In genomic region chr1:78676347-78676982, GRCh38 we compare ENCODE assay signal across 8 cellular contexts. TPM values are rescaled to one million over a fixed set of nuclear protein-coding genes. Genes with fewer than 3 reads are reported as not detected.
DNase-seq lines count a peak whose midpoint lies in the region; TF ChIP-seq lines count a peak whose summit lies in the region.

No MANE protein-coding gene starts in this region.

- no peak overlapping the region for H3K27ac ChIP-seq in brain microvascular endothelial cell

- TF ChIP-seq RAD21 in Ishikawa (IDR thresholded peaks at IDR 0.05; ENCODE audit: low read depth), result peak; percentile 82

- H3K27me3 ChIP-seq in brain microvascular endothelial cell (replicated peaks) (no peaks in the 10 kb centered on the region), kidney epithelial cell (ENCODE audit: control insufficient read depth, insufficient read depth, low read length) (no peaks in the 10 kb centered on the region), H7 (ENCODE audit: control insufficient read depth, insufficient read depth, low read length) (no peaks in the 10 kb centered on the region; the same call in 1 of the 2 replicates)

- H3K4me3 ChIP-seq in brain microvascular endothelial cell (ENCODE audit: low read depth, low read length) (no peak overlapping the region), kidney epithelial cell (ENCODE audit: low read depth, low read length) (no peak overlapping the region), H7 (ENCODE audit: insufficient read depth, low read depth, low read length) (no peak overlapping the region)

- DNase-seq in activated CD4-positive, alpha-beta T cell treated with anti-CD3 and anti-CD28 coated beads for 24 hours (ENCODE audit: low read depth in 2 of 2), result peak; percentile 15 to 53
- no peak for DNase-seq in activated CD4-positive, alpha-beta T cell treated with anti-CD3 and anti-CD28 coated beads for 1 hour
- DNase-seq in SHP77 treated with DMSO at 0.1 percent for 48 hours (lab: John Stamatoyannopoulos, UW), result peak; percentile 4
- DNase-seq in brain microvascular endothelial cell, result peak; percentile 69
- peak; percentile 23 for DNase-seq in kidney epithelial cell (ENCODE audit: low read depth)
- DNase-seq in stimulated activated CD4-positive, alpha-beta T cell treated with anti-CD3 and anti-CD28 coated beads, Interleukin-2, amount 100 ng/mL, for 48 hours, result peak; percentile 45 to 59
- no peak for DNase-seq in H7

- no peaks in the 10 kb centered on the region for H3K36me3 ChIP-seq in brain microvascular endothelial cell (replicated peaks)
- H3K36me3 ChIP-seq in kidney epithelial cell (ENCODE audit: control insufficient read depth, insufficient read depth, low read length), result no peaks in the 10 kb centered on the region
- no peaks in the 10 kb centered on the region for H3K36me3 ChIP-seq in H7 (replicated peaks; ENCODE audit: control insufficient read depth, insufficient read depth, low read length)

- in situ Hi-C loops in brain microvascular endothelial cell (cut with HindIII; ENCODE audit: low pct_ligation_motif_present, low sequenced_read_pairs), result no loop called here

- no peak for TF ChIP-seq EP300 in Ishikawa (IDR thresholded peaks at IDR 0.05; ENCODE audit: borderline replicate concordance)

- TF ChIP-seq CTCF in brain microvascular endothelial cell (IDR thresholded peaks at IDR 0.05; ENCODE audit: low read depth, low read length, missing control alignments), result peak; percentile 67
- peak; percentile 69 for TF ChIP-seq CTCF in kidney epithelial cell (IDR thresholded peaks at IDR 0.05; ENCODE audit: insufficient read depth, low read length, poor library complexity, severe bottlenecking)

TF ChIP-seq in Ishikawa, 13 proteins besides CTCF, POLR2A, EP300 and RAD21:
- TF ChIP-seq TEAD4 (IDR thresholded peaks at IDR 0.05) (no peak), TCF12 (IDR thresholded peaks at IDR 0.05; ENCODE audit: low read depth) (no peak), MAX (IDR thresholded peaks at IDR 0.05) (no peak), CREB1 (IDR thresholded peaks at IDR 0.05; ENCODE audit: low read depth) (no peak), CEBPB (IDR thresholded peaks at IDR 0.05) (no peak), USF1 (IDR thresholded peaks at IDR 0.05) (no peak), FOXM1 (IDR thresholded peaks at IDR 0.05; ENCODE audit: borderline replicate concordance, low read depth) (no peak), NFIC (IDR thresholded peaks at IDR 0.05) (no peak), ZBTB7A (IDR thresholded peaks at IDR 0.05; ENCODE audit: low read depth) (no peak), YY1 (IDR thresholded peaks at IDR 0.05; ENCODE audit: low read depth) (no peak), TAF1 (IDR thresholded peaks at IDR 0.05; ENCODE audit: low read depth) (no peak)
- TF ChIP-seq, protein P1, sequence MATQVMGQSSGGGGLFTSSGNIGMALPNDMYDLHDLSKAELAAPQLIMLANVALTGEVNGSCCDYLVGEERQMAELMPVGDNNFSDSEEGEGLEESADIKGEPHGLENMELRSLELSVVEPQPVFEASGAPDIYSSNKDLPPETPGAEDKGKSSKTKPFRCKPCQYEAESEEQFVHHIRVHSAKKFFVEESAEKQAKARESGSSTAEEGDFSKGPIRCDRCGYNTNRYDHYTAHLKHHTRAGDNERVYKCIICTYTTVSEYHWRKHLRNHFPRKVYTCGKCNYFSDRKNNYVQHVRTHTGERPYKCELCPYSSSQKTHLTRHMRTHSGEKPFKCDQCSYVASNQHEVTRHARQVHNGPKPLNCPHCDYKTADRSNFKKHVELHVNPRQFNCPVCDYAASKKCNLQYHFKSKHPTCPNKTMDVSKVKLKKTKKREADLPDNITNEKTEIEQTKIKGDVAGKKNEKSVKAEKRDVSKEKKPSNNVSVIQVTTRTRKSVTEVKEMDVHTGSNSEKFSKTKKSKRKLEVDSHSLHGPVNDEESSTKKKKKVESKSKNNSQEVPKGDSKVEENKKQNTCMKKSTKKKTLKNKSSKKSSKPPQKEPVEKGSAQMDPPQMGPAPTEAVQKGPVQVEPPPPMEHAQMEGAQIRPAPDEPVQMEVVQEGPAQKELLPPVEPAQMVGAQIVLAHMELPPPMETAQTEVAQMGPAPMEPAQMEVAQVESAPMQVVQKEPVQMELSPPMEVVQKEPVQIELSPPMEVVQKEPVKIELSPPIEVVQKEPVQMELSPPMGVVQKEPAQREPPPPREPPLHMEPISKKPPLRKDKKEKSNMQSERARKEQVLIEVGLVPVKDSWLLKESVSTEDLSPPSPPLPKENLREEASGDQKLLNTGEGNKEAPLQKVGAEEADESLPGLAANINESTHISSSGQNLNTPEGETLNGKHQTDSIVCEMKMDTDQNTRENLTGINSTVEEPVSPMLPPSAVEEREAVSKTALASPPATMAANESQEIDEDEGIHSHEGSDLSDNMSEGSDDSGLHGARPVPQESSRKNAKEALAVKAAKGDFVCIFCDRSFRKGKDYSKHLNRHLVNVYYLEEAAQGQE (IDR thresholded peaks at IDR 0.05; ENCODE audit: low read depth), result no peak

RNA-seq across cellular contexts. Expression of gene IFI44, which starts 26.8 kb away (rescaled TPM):
- total RNA-seq in kidney epithelial cell, result 3.5 and 7.0 TPM in 2 replicates
- not detected in 2 replicates for total RNA-seq in H7 (2014; rRNA removed; shearing (Covaris generic))

RNA-seq across cellular contexts. Expression of gene IFI44L, which starts 56.2 kb away (rescaled TPM):
- 8.6 and 15.2 TPM in 2 replicates for total RNA-seq in kidney epithelial cell
- total RNA-seq in H7 (2014; rRNA removed; shearing (Covaris generic)), result 0.48 TPM in 1 of 2 replicates, not detected in the other

Comparison
In these comparisons a context has a peak if more than half of its experiments do, and no peak if none do; other contexts are left out.
1. DNase-seq: peak in activated CD4-positive, alpha-beta T cell treated with anti-CD3 and anti-CD28 coated beads for 24 hours (2 of 2), SHP77 treated with DMSO at 0.1 percent for 48 hours (single experiment), brain microvascular endothelial cell (single experiment), kidney epithelial cell (single experiment) and stimulated activated CD4-positive, alpha-beta T cell treated with anti-CD3 and anti-CD28 coated beads, Interleukin-2, amount 100 ng/mL, for 48 hours (2 of 2); none in activated CD4-positive, alpha-beta T cell treated with anti-CD3 and anti-CD28 coated beads for 1 hour (single experiment) and H7 (single experiment).